Comparison of ENCODE assay signal across 8 cellular contexts in genomic region chr18:31741096-31741735, GRCh38. TPM values are rescaled to one million over a fixed set of nuclear protein-coding genes. Genes with fewer than 3 reads are reported as not detected.
DNase-seq lines count a peak whose midpoint lies in the region; ATAC-seq and TF ChIP-seq lines count a peak whose summit lies in the region.

No MANE protein-coding gene starts in this region.

- peaks cover 7% of the 10 kb centered on the region for H3K9me3 Mint-ChIP-seq in activated T-cell treated with anti-CD3 and anti-CD28 coated beads, Interleukin-2, amount 50 U/mL, for 24 hours
- H3K9me3 Mint-ChIP-seq in activated CD4-positive, alpha-beta T cell treated with anti-CD3 and anti-CD28 coated beads for 36 hours (ENCODE audit: low read depth) = peaks cover 5% of the 10 kb centered on the region

- TF ChIP-seq CTCF in epithelial cell of esophagus (IDR thresholded peaks at IDR 0.05; ENCODE audit: insufficient read depth, low read depth, low read length, missing control alignments) = peak; percentile 79
- TF ChIP-seq CTCF in ovary (IDR thresholded peaks at IDR 0.05) = peak; percentile 26 to 54 (median 52)

- no peak for ATAC-seq in activated CD4-positive, alpha-beta T cell treated with anti-CD3 and anti-CD28 coated beads for 36 hours
- no peak for ATAC-seq in GM21367 (IDR thresholded peaks at IDR 0.05; ENCODE audit: unreplicated experiment)
- ATAC-seq in HG02852 (IDR thresholded peaks at IDR 0.05; ENCODE audit: unreplicated experiment) = no peak

- no peaks in the 10 kb centered on the region for H3K27me3 ChIP-seq in ovary

- no peak overlapping the region for H3K27ac Mint-ChIP-seq in activated T-cell treated with anti-CD3 and anti-CD28 coated beads, Interleukin-2, amount 50 U/mL, for 24 hours
- no peak overlapping the region for H3K27ac Mint-ChIP-seq in activated CD4-positive, alpha-beta T cell treated with anti-CD3 and anti-CD28 coated beads for 36 hours

- H3K4me1 Mint-ChIP-seq in activated T-cell treated with anti-CD3 and anti-CD28 coated beads, Interleukin-2, amount 50 U/mL, for 24 hours (ENCODE audit: low read depth) = no peaks in the 10 kb centered on the region
- H3K4me1 Mint-ChIP-seq in activated CD4-positive, alpha-beta T cell treated with anti-CD3 and anti-CD28 coated beads for 36 hours = no peaks in the 10 kb centered on the region

- no peak overlapping the region for H3K27ac ChIP-seq in ovary

- POLR2A ChIA-PET in activated CD4-positive, alpha-beta T cell treated with anti-CD3 and anti-CD28 coated beads for 36 hours (lab: Charles Lee) = no interaction called here

- H3K27me3 Mint-ChIP-seq in activated T-cell treated with anti-CD3 and anti-CD28 coated beads, Interleukin-2, amount 50 U/mL, for 24 hours = no peaks in the 10 kb centered on the region
- no peaks in the 10 kb centered on the region for H3K27me3 Mint-ChIP-seq in activated CD4-positive, alpha-beta T cell treated with anti-CD3 and anti-CD28 coated beads for 36 hours

- H3K36me3 ChIP-seq in ovary = no peaks in the 10 kb centered on the region

- no peaks in the 10 kb centered on the region for H3K9me3 ChIP-seq in ovary

- no peak overlapping the region for H3K4me3 Mint-ChIP-seq in activated T-cell treated with anti-CD3 and anti-CD28 coated beads, Interleukin-2, amount 50 U/mL, for 24 hours
- no peak overlapping the region for H3K4me3 Mint-ChIP-seq in activated CD4-positive, alpha-beta T cell treated with anti-CD3 and anti-CD28 coated beads for 36 hours

- intact Hi-C loops in activated CD4-positive, alpha-beta T cell treated with anti-CD3 and anti-CD28 coated beads for 36 hours (cut with DNase I, micrococcal nuclease) = loop anchor here (1.0 to 5.0 kb wide), 6 partner anchors 78 to 812 kb away; no protein-coding TSS in a partner anchor
- intact Hi-C loops in ovary (cut with DNase I) = loop anchor here in 1 of 4 donors (10.0 kb wide), 1 partner anchor 234 kb away; no protein-coding TSS in a partner anchor

- H3K4me1 ChIP-seq in ovary (ENCODE audit: insufficient read depth) = no peaks in the 10 kb centered on the region

- peak; percentile 45 for DNase-seq in activated T-cell treated with anti-CD3 and anti-CD28 coated beads for 1 hour (ENCODE audit: low read depth)
- DNase-seq in activated T-cell treated with anti-CD3 and anti-CD28 coated beads, Interleukin-2, amount 50 U/mL, for 24 hours = no peak
- peak; percentile 30 for DNase-seq in NCI-H1048 (lab: John Stamatoyannopoulos, UW)
- DNase-seq in activated CD4-positive, alpha-beta T cell treated with anti-CD3 and anti-CD28 coated beads for 36 hours = peak; percentile 73
- DNase-seq in epithelial cell of esophagus (ENCODE audit: low read depth) = peak; percentile 49
- DNase-seq in ovary = peak in 2 of 5 donors; percentile 36 to 46

- CTCF ChIA-PET in activated CD4-positive, alpha-beta T cell treated with anti-CD3 and anti-CD28 coated beads for 36 hours (lab: Charles Lee) = interaction anchor here (0.6 to 1.8 kb wide), 9 partner anchors 9 to 236 kb away, joined by 3 to 6 read pairs (median 4); no protein-coding TSS in a partner anchor

- H3K4me3 ChIP-seq in epithelial cell of esophagus (ENCODE audit: low read length) (no peak overlapping the region), ovary (no peak overlapping the region)

- no peaks in the 10 kb centered on the region for H3K36me3 Mint-ChIP-seq in activated T-cell treated with anti-CD3 and anti-CD28 coated beads, Interleukin-2, amount 50 U/mL, for 24 hours (ENCODE audit: low read depth)
- H3K36me3 Mint-ChIP-seq in activated CD4-positive, alpha-beta T cell treated with anti-CD3 and anti-CD28 coated beads for 36 hours (ENCODE audit: low read depth) = no peaks in the 10 kb centered on the region

- 56 to 63% (median 59%) methylated on average over 4 of the region's 4 CpGs for WGBS in ovary, 3 donors

- no peak for TF ChIP-seq POLR2A in ovary (IDR thresholded peaks at IDR 0.05)

- no peak for TF ChIP-seq EP300 in ovary (IDR thresholded peaks at IDR 0.05)

RNA-seq across cellular contexts. Expression of gene SLC25A52, which starts 19.5 kb away (rescaled TPM):
- total RNA-seq in activated CD4-positive, alpha-beta T cell treated with anti-CD3 and anti-CD28 coated beads for 36 hours = not detected
- not detected for total RNA-seq in ovary
- polyA plus RNA-seq in ovary = not detected

RNA-seq across cellular contexts. Expression of gene B4GALT6, which starts 56.8 kb away (rescaled TPM):
- 1 to 10 TPM; 4.0 to 6.5 TPM for total RNA-seq in activated CD4-positive, alpha-beta T cell treated with anti-CD3 and anti-CD28 coated beads for 36 hours
- 10 to 100 TPM in 3 of 7 donors, 1 to 10 TPM in 4; 3.3 to 16.5 (median 9.0) TPM for total RNA-seq in ovary
- polyA plus RNA-seq in ovary = 1 to 10 TPM; 2.1 to 6.5 TPM
